8 cellular contexts compared by ENCODE assay signal in the genomic region with DNA sequence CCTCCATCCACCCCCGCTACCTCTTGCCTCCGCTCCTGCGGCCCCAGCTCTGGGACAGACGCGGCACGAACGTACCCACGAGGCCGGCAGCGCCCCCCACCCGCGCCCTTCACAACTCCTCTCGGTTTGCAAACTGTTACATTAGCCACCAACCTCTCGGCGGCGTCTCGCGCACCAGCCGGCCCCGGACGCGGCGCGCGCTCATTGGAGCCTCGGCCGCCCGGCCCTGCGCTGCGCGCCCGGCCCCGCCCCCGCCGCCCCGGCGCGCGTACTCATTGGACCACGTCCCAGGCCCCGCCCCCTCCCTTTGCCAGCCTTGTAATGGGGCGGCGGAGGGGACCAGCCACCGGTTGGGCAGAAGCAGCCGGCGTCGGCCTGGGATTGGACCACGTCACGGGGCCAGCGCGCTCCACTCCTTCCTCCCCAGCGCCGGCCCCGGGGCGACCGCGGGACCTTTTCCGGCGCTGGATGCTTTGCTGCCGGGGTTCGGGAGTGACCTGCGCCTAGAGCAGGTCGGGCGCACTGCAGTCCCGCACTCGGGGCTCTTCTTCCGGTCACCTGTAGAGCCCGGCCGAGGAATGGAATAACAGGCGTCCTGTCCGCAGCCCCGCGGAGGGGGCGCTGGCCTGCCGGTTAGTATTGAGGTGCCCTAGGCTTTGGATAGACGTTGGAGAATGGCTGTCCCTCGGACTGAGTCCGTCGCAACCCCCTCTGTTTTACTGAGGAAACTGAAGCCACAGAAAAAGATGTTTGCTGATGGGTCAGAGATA. TPM values are rescaled to one million over a fixed set of nuclear protein-coding genes. Genes with fewer than 3 reads are reported as not detected.
DNase-seq lines count a peak whose midpoint lies in the region; ATAC-seq and TF ChIP-seq lines count a peak whose summit lies in the region.

TSS of gene HYOU1 (minus strand) at position 206 of the 770 bp plus-strand sequence. CDS start 1,045 bp downstream, outside the sequence.

- H3K79me2 ChIP-seq in GM23338 (replicated peaks; ENCODE audit: insufficient read depth) = peaks cover 43% of the 10 kb centered on the region

- ATAC-seq in GM23338 (peak; percentile 89), natural killer cell (peak; percentile 92 to 99 (median 93))
- peak; percentile 96 for ATAC-seq in activated T-helper 17 cell treated with anti-CD3 and anti-CD28 coated beads, Interleukin-2, amount 50 U/mL, for 72 hours (replicated peaks)

- H3K4me3 Mint-ChIP-seq in GM23338 = peak within 1 kb of the TSS; percentile 90
- H3K4me3 Mint-ChIP-seq in activated T-helper 17 cell treated with anti-CD3 and anti-CD28 coated beads, Interleukin-2, amount 50 U/mL, for 72 hours = peak within 1 kb of the TSS; percentile 95
- peak within 1 kb of the TSS; percentile 98 for H3K4me3 Mint-ChIP-seq in natural killer cell

- H3K27me3 Mint-ChIP-seq in GM23338 (ENCODE audit: insufficient read depth, low read depth, poor library complexity) (peaks cover 13% of the 10 kb centered on the region), natural killer cell (ENCODE audit: low read depth in 2 of 2) (no peaks in the 10 kb centered on the region)
- no peaks in the 10 kb centered on the region for H3K27me3 Mint-ChIP-seq in activated T-helper 17 cell treated with anti-CD3 and anti-CD28 coated beads, Interleukin-2, amount 50 U/mL, for 72 hours

- H3F3A ChIP-seq in GM23338 (replicated peaks; ENCODE audit: low read depth) = peaks cover 16% of the 10 kb centered on the region

- H2AFZ ChIP-seq in GM23338 = peak within 1 kb of the TSS; percentile 92

- peak within 1 kb of the TSS; percentile 93 for H3K4me2 ChIP-seq in GM23338

- peaks cover 32% of the 10 kb centered on the region for H3K36me3 ChIP-seq in GM23338 (ENCODE audit: insufficient read depth)

- H3K27me3 ChIP-seq in GM23338 (ENCODE audit: insufficient read depth) = no peaks in the 10 kb centered on the region

- H3K9me3 Mint-ChIP-seq in GM23338 (peaks cover 7% of the 10 kb centered on the region; the same call in 1 of the 3 replicates), natural killer cell (no peaks in the 10 kb centered on the region)
- no peaks in the 10 kb centered on the region for H3K9me3 Mint-ChIP-seq in activated T-helper 17 cell treated with anti-CD3 and anti-CD28 coated beads, Interleukin-2, amount 50 U/mL, for 72 hours

- 0 out of 2 replicates have a peak, but pooled peaks cover 4% of the 10 kb centered on the region for H3K9me2 ChIP-seq in GM23338 (ENCODE audit: insufficient read depth)

- H3K27ac Mint-ChIP-seq in GM23338 (peak within 1 kb of the TSS; percentile 98), natural killer cell (peak within 1 kb of the TSS; percentile 96 to 98)
- peak within 1 kb of the TSS; percentile 91 for H3K27ac Mint-ChIP-seq in activated T-helper 17 cell treated with anti-CD3 and anti-CD28 coated beads, Interleukin-2, amount 50 U/mL, for 72 hours

- H3K4me3 ChIP-seq in GM23338 = peak within 1 kb of the TSS; percentile 96
- peak within 1 kb of the TSS; percentile 81 for H3K4me3 ChIP-seq in fibroblast of mammary gland (ENCODE audit: control insufficient read depth, low read depth, low read length)

- peaks cover 48% of the 10 kb centered on the region for H3K36me3 Mint-ChIP-seq in GM23338 (ENCODE audit: low read depth)
- H3K36me3 Mint-ChIP-seq in activated T-helper 17 cell treated with anti-CD3 and anti-CD28 coated beads, Interleukin-2, amount 50 U/mL, for 72 hours (ENCODE audit: low read depth) = peaks cover 55% of the 10 kb centered on the region
- peaks cover 14% of the 10 kb centered on the region for H3K36me3 Mint-ChIP-seq in natural killer cell

- intact Hi-C loops in natural killer cell (cut with micrococcal nuclease) = loop anchor here (1.0 to 10.0 kb wide), 7 partner anchors 10 to 138 kb away; partner anchors contain the start of genes CENATAC, RPS25, SLC37A4 and TRAPPC4

- peak; percentile 97 for DNase-seq in EH (ENCODE audit: low read depth)
- DNase-seq in GM23338 (ENCODE audit: low spot score) = peak; percentile 100
- peak; percentile 94 for DNase-seq in LHCN-M2 (ENCODE audit: low read depth)
- DNase-seq in RPMI8226 = peak; percentile 99
- DNase-seq in fibroblast of mammary gland (ENCODE audit: low read depth) = peak; percentile 91
- DNase-seq in natural killer cell = peak; percentile 98
- peak; percentile 99 for DNase-seq in stimulated activated naive CD4-positive, alpha-beta T cell treated with Interleukin-2 at 50 U/mL for 16 hours (lab: John Stamatoyannopoulos, UW)

- H3K4me1 Mint-ChIP-seq in GM23338 = peaks cover 14% of the 10 kb centered on the region
- H3K4me1 Mint-ChIP-seq in activated T-helper 17 cell treated with anti-CD3 and anti-CD28 coated beads, Interleukin-2, amount 50 U/mL, for 72 hours = peaks cover 29% of the 10 kb centered on the region
- H3K4me1 Mint-ChIP-seq in natural killer cell = peaks cover 33 to 48% of the 10 kb centered on the region in 2 donors

- H3K27ac ChIP-seq in GM23338 (ENCODE audit: low read depth) = peak within 1 kb of the TSS; percentile 92

- peak; percentile 22 to 43; a peak in 3 of 4 replicates for TF ChIP-seq CTCF in GM23338 (conservative IDR thresholded peaks at IDR 0.05; ENCODE audit: low read depth in 2 of 2)
- TF ChIP-seq CTCF in fibroblast of mammary gland (conservative IDR thresholded peaks at IDR 0.05; ENCODE audit: control insufficient read depth, insufficient read depth, low read depth, low read length) = peak; percentile 12
- TF ChIP-seq CTCF in natural killer cell (IDR thresholded peaks at IDR 0.05) = no peak

- H4K20me1 ChIP-seq in GM23338 (replicated peaks; ENCODE audit: insufficient read depth) = peaks cover 25% of the 10 kb centered on the region

- H3K4me1 ChIP-seq in GM23338 (ENCODE audit: insufficient read depth) = peaks cover 14% of the 10 kb centered on the region

TF ChIP-seq in GM23338, 12 proteins besides CTCF, POLR2A, EP300 and RAD21 (continues in another document):
- TF ChIP-seq JUNB (IDR thresholded peaks at IDR 0.05; ENCODE audit: unreplicated experiment) (no peak), POLR2AphosphoS5 (IDR thresholded peaks at IDR 0.05; ENCODE audit: low read depth) (peak; percentile 59), ZNF114 (CRISPR knock-in tag; IDR thresholded peaks at IDR 0.05) (no peak), CREB1 (CRISPR knock-in tag; IDR thresholded peaks at IDR 0.05; ENCODE audit: low read depth) (peak; percentile 90)
- TF ChIP-seq, protein P1, sequence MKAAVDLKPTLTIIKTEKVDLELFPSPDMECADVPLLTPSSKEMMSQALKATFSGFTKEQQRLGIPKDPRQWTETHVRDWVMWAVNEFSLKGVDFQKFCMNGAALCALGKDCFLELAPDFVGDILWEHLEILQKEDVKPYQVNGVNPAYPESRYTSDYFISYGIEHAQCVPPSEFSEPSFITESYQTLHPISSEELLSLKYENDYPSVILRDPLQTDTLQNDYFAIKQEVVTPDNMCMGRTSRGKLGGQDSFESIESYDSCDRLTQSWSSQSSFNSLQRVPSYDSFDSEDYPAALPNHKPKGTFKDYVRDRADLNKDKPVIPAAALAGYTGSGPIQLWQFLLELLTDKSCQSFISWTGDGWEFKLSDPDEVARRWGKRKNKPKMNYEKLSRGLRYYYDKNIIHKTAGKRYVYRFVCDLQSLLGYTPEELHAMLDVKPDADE (IDR thresholded peaks at IDR 0.05) = 0 out of 2 replicates have a peak, but pooled peaks have one; percentile 16

RNA-seq across cellular contexts. Expression of gene HYOU1, which starts in this region (rescaled TPM):
- total RNA-seq in GM23338 (2014; rRNA removed; shearing (Covaris generic)) = 221 and 229 TPM in 2 replicates
- polyA plus RNA-seq in GM23338 (2016; fragmentation: Nextera tagmentation; extraction: Ambion mirVana) = 48.2 and 51.6 TPM in 2 replicates
- 96.4 and 124 TPM in 2 replicates for total RNA-seq in LHCN-M2 (2014; rRNA removed)
- polyA plus RNA-seq in LHCN-M2 (2012) = 60.7 TPM
- total RNA-seq in activated T-helper 17 cell treated with anti-CD3 and anti-CD28 coated beads, Interleukin-2, amount 50 U/mL, for 72 hours = 100 to 1,000 TPM in 1 of 2 donors, 10 to 100 TPM in 1; 67.7 to 117 TPM
- 100 to 1,000 TPM; 114 to 146 (median 123) TPM for total RNA-seq in natural killer cell

Comparison
In these comparisons a context has a peak if more than half of its experiments do, and no peak if none do; other contexts are left out.
1. Peak in every context shown above with its lines: DNase-seq, ATAC-seq, H3K4me3 ChIP-seq and H3K27ac ChIP-seq.